ENCODE assay signal across 8 cellular contexts in the genomic region with DNA sequence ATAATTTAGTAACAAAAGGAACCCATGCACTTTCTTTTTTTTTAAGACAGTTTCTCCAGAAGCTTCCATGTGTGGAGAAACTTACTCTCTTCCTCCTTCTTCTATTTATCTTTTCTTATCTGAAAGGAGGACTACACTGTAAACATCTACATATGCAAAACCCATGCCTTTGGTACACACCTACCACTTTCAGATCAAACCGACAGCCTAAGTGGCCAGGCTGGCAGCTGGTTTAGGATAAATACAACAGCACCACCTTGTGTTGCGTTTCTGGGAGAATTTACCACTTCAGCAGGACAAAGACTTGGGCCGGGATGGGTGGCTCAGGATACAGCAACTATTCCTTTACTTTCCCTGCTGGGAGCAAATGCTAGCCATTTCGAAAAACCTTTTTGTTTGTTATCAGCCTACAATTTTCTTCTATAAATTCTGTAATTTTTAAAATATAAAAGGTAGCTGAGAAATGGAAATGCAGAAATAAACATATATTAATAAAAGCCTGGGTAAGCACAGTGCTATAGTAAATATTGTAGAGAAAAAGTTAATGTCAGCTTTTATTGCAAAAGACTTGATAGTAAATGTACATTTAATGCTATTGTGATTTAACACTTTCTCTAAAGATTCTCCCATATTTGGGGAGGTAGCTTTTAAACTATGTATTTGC.
DNase-seq lines count a peak whose midpoint lies in the region; ATAC-seq and TF ChIP-seq lines count a peak whose summit lies in the region.

No MANE protein-coding gene starts in this region.

- no peaks in the 10 kb centered on the region for H3K9me2 ChIP-seq in DOHH2 (replicated peaks; ENCODE audit: control insufficient read depth, low read length)
- H3K9me2 ChIP-seq in PC-3 (replicated peaks; ENCODE audit: low read length): no peaks in the 10 kb centered on the region

- no peak overlapping the region for H3K4me3 Mint-ChIP-seq in naive thymus-derived CD8-positive, alpha-beta T cell

- TF ChIP-seq CTCF in DOHH2 (IDR thresholded peaks at IDR 0.05; ENCODE audit: low read depth, low read length, poor library complexity, severe bottlenecking) (peak; percentile 48), PC-3 (conservative IDR thresholded peaks at IDR 0.05; ENCODE audit: low read depth, low read length) (peak; percentile 84), esophagus squamous epithelium (IDR thresholded peaks at IDR 0.05) (peak in 5 of 6 experiments; percentile 69 to 82 (median 80))

- H3K4me3 ChIP-seq in DOHH2 (ENCODE audit: low read length) (no peak overlapping the region), PC-3 (ENCODE audit: low read length) (no peak overlapping the region), esophagus squamous epithelium (no peak overlapping the region)

- no peak overlapping the region for H3K9ac ChIP-seq in PC-3 (ENCODE audit: low read length)

- H4K20me1 ChIP-seq in DOHH2 (ENCODE audit: control insufficient read depth, insufficient read depth, low read depth, low read length): no peaks in the 10 kb centered on the region
- no peaks in the 10 kb centered on the region for H4K20me1 ChIP-seq in PC-3 (ENCODE audit: low read length)

- intact Hi-C loops in PC-3 (cut with micrococcal nuclease): loop anchor here (1.0 to 10.0 kb wide), 7 partner anchors 32 to 1139 kb away; a partner anchor contains a TSS
- intact Hi-C loops in esophagus squamous epithelium (cut with DNase I): loop anchor here (10.0 kb wide), 1 partner anchor 179 kb away; no protein-coding TSS in a partner anchor

- H3K9me3 ChIP-seq in DOHH2 (ENCODE audit: control insufficient read depth, insufficient read depth, low read length) (peaks cover 3% of the 10 kb centered on the region; the same call in 1 of the 2 replicates), PC-3 (ENCODE audit: low read length) (no peaks in the 10 kb centered on the region), esophagus squamous epithelium (no peaks in the 10 kb centered on the region)

- H3K36me3 ChIP-seq in DOHH2 (ENCODE audit: control insufficient read depth, low read length) (peaks cover 16% of the 10 kb centered on the region), PC-3 (ENCODE audit: low read depth, low read length) (no peaks in the 10 kb centered on the region), esophagus squamous epithelium (no peaks in the 10 kb centered on the region)

- H3K27me3 ChIP-seq in DOHH2 (ENCODE audit: control insufficient read depth, low read length) (no peaks in the 10 kb centered on the region), PC-3 (ENCODE audit: low read length) (no peaks in the 10 kb centered on the region), esophagus squamous epithelium (no peaks in the 10 kb centered on the region)

- H3K4me1 Mint-ChIP-seq in naive thymus-derived CD8-positive, alpha-beta T cell: peaks cover 4 to 37% (median 13%) of the 10 kb centered on the region in 4 donors

- POLR2A ChIA-PET in PC-3 (lab: Charles Lee; ENCODE audit: unreplicated experiment): no interaction called here
- POLR2A ChIA-PET in naive thymus-derived CD8-positive, alpha-beta T cell (lab: Charles Lee): interaction anchor here (0.6 to 1.2 kb wide), 2 partner anchors 64 to 1138 kb away, joined by 3 read pairs; a partner anchor contains a TSS

- no peaks in the 10 kb centered on the region for H3K36me3 Mint-ChIP-seq in naive thymus-derived CD8-positive, alpha-beta T cell

- no peaks in the 10 kb centered on the region for H3K27me3 Mint-ChIP-seq in naive thymus-derived CD8-positive, alpha-beta T cell

- H3K27ac ChIP-seq in DOHH2 (ENCODE audit: low read depth, low read length) (no peak overlapping the region), PC-3 (ENCODE audit: low read length) (no peak overlapping the region), esophagus squamous epithelium (peak overlapping the region in 2 of 4 donors; percentile 47 to 62)

- CTCF ChIA-PET in PC-3 (lab: Charles Lee): no interaction called here

- peak; percentile 43 for DNase-seq in KG1 (lab: John Stamatoyannopoulos, UW)
- peak; percentile 84 for DNase-seq in PC-3
- DNase-seq in activated T-cell treated with anti-CD3 and anti-CD28 coated beads, Interleukin-2, amount 50 U/mL, for 1 hour: peak; percentile 33
- peak; percentile 13 for DNase-seq in esophagus squamous epithelium (lab: John Stamatoyannopoulos, UW)
- DNase-seq in naive thymus-derived CD8-positive, alpha-beta T cell: peak; percentile 13 to 74 (median 48)
- DNase-seq in stimulated activated naive CD8-positive, alpha-beta T cell treated with anti-CD3 and anti-CD28 coated beads, Interleukin-15, Interleukin-2, amounts not matched to agents 100 U/mL and 50 U/mL, for 24 hours: peak; percentile 59

- H3K4me2 ChIP-seq in DOHH2 (ENCODE audit: low read length) (no peak overlapping the region), PC-3 (ENCODE audit: low read length) (no peak overlapping the region)

- H3F3A ChIP-seq in DOHH2 (ENCODE audit: control insufficient read depth, insufficient read depth) (no peaks in the 10 kb centered on the region), PC-3 (ENCODE audit: low read length, unreplicated experiment) (no peaks in the 10 kb centered on the region)

- H2AFZ ChIP-seq in PC-3 (ENCODE audit: low read length): peak overlapping the region; percentile 46; the same call in 1 of the 2 replicates

- peak overlapping the region in 3 of 10 donors; percentile 72 to 76 (median 73) for H3K27ac Mint-ChIP-seq in naive thymus-derived CD8-positive, alpha-beta T cell

- 0 to 1% methylated on average over 4 of the region's 4 CpGs for WGBS in esophagus squamous epithelium, 2 donors

- H3K4me1 ChIP-seq in DOHH2 (ENCODE audit: control insufficient read depth, low read length) (peaks cover 37% of the 10 kb centered on the region), PC-3 (ENCODE audit: insufficient read depth, low read length) (0 out of 2 replicates have a peak, but pooled peaks cover 15% of the 10 kb centered on the region), esophagus squamous epithelium (peaks cover 6 to 41% (median 13%) of the 10 kb centered on the region in 3 donors)

- TF ChIP-seq POLR2A in esophagus squamous epithelium (IDR thresholded peaks at IDR 0.05): no peak

- ATAC-seq in GM21723 (IDR thresholded peaks at IDR 0.05; ENCODE audit: unreplicated experiment) (peak; percentile 63), PC-3 (peak; percentile 96)
- peak; percentile 84 to 90 for ATAC-seq in naive thymus-derived CD8-positive, alpha-beta T cell
- peak; percentile 82 for ATAC-seq in stimulated activated naive CD8-positive, alpha-beta T cell treated with anti-CD3 and anti-CD28 coated beads, Interleukin-15, Interleukin-2, amounts not matched to agents 100 U/mL and 50 U/mL, for 24 hours

- H3K79me2 ChIP-seq in DOHH2 (ENCODE audit: control insufficient read depth, low read length) (no peaks in the 10 kb centered on the region), PC-3 (ENCODE audit: low read length) (no peaks in the 10 kb centered on the region)

- H3K9me3 Mint-ChIP-seq in naive thymus-derived CD8-positive, alpha-beta T cell: no peaks in the 10 kb centered on the region

- no TSS peak for BruUV-seq in PC-3 (replicated peaks; lab: Mats Ljungman, UMichigan)

Comparison
In these comparisons a context has a peak if more than half of its experiments do, and no peak if none do; other contexts are left out.
1. DNase-seq: peak in every context shown above with its lines; median percentile 84 in PC-3; 59 in stimulated activated naive CD8-positive, alpha-beta T cell treated with anti-CD3 and anti-CD28 coated beads, Interleukin-15, Interleukin-2, amounts not matched to agents 100 U/mL and 50 U/mL, for 24 hours; 48 in naive thymus-derived CD8-positive, alpha-beta T cell; 43 in KG1; 33 in activated T-cell treated with anti-CD3 and anti-CD28 coated beads, Interleukin-2, amount 50 U/mL, for 1 hour; 13 in esophagus squamous epithelium.